33 cellular contexts compared by ENCODE assay signal in the genomic region with DNA sequence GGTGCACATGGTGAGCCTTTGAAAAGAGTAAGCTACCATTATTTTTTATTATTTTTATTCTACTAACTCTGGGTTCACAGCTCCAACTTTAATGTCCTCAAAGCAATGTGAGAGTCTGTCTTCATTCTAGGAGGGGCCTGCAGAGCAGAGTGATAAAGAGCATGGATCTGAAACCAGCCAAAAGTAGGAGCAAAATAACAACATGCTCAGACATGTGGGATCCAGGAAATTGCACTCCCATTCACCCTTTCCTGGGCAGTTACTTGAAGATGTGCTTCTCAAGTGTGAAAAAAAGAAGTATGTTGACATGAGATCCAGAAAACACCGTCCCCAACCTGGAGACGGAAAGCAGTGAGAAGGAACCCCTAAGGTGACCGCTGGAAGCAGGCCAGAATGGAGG. TPM values are rescaled to one million over a fixed set of nuclear protein-coding genes. Genes with fewer than 3 reads are reported as not detected.
"Had no signal": no experiment of that assay in that cellular context is flagged by ENCODE, and none has a peak within 500 bp of the region (broad histone marks: within the 10 kb centered on the region; RNA-seq: fewer than 3 reads in every experiment).

No MANE protein-coding gene starts in this region.

- H3K9me3 Mint-ChIP-seq: dendritic cell treated with granulocyte-macrophage colony-stimulating factor and Interleukin-4, amounts not matched to agents 40 ng/mL and 50 ng/mL, for 4 days; nephron; stimulated activated effector memory CD8-positive, alpha-beta T cell treated with anti-CD3 and anti-CD28 coated beads, Interleukin-12 subunit alpha, Interleukin-12 subunit beta, amount 100 ng/mL, for 72 hours had no signal

- H3K27ac ChIP-seq: colonic mucosa, esophagus squamous epithelium, prostate gland, right atrium auricular region, stomach, thyroid gland, vagina had no signal

- H3K4me1 ChIP-seq: colonic mucosa, esophagus squamous epithelium, prostate gland, right atrium auricular region, stomach, thyroid gland, vagina had no signal

- H3K9me3 ChIP-seq: colonic mucosa, esophagus squamous epithelium, prostate gland, right atrium auricular region, stomach, thyroid gland, vagina had no signal

- H3K4me1 Mint-ChIP-seq: immature natural killer cell; naive thymus-derived CD4-positive, alpha-beta T cell; nephron; stimulated activated effector memory CD8-positive, alpha-beta T cell treated with anti-CD3 and anti-CD28 coated beads, Interleukin-12 subunit alpha, Interleukin-12 subunit beta, amount 100 ng/mL, for 72 hours had no signal

- H3K27me3 ChIP-seq: colonic mucosa, right atrium auricular region, thyroid gland, vagina had no signal

- H3K36me3 ChIP-seq: colonic mucosa, esophagus squamous epithelium, prostate gland, right atrium auricular region, stomach, thyroid gland, vagina had no signal

- DNase-seq: colonic mucosa; effector CD8-positive, alpha-beta T cell; erythroblast; esophagus squamous epithelium; hypothalamus; immature natural killer cell; islet precursor cell; left ventricle myocardium superior; mesenchymal stem cell; midbrain; naive thymus-derived CD4-positive, alpha-beta T cell; nucleus accumbens; stimulated activated CD4-positive, alpha-beta T cell treated with anti-CD3 and anti-CD28 coated beads, Interleukin-2, amount 100 ng/mL, for 24 hours; stimulated activated CD4-positive, alpha-beta T cell treated with anti-CD3 and anti-CD28 coated beads, Interleukin-4, amount 100 ng/mL, for 24 hours; stimulated activated naive CD4-positive, alpha-beta T cell treated with Interleukin-2 at 50 U/mL for 16 hours; stomach; thyroid gland; trophoblast cell had no signal

- H3K4me3 Mint-ChIP-seq: dendritic cell treated with granulocyte-macrophage colony-stimulating factor and Interleukin-4, amounts not matched to agents 40 ng/mL and 50 ng/mL, for 4 days; immature natural killer cell; naive thymus-derived CD4-positive, alpha-beta T cell; nephron; stimulated activated effector memory CD8-positive, alpha-beta T cell treated with anti-CD3 and anti-CD28 coated beads, Interleukin-12 subunit alpha, Interleukin-12 subunit beta, amount 100 ng/mL, for 72 hours had no signal

- H3K4me2 ChIP-seq: smooth muscle cell had no signal

- ATAC-seq: left ventricle myocardium superior; naive thymus-derived CD4-positive, alpha-beta T cell; sciatic nerve; stimulated activated effector memory CD8-positive, alpha-beta T cell treated with anti-CD3 and anti-CD28 coated beads, Interleukin-12 subunit alpha, Interleukin-12 subunit beta, amount 100 ng/mL, for 72 hours had no signal

- H3K4me3 ChIP-seq: colonic mucosa, esophagus squamous epithelium, lung, prostate gland, right atrium auricular region, smooth muscle cell, stomach, thyroid gland, vagina had no signal

- H3K36me3 Mint-ChIP-seq: immature natural killer cell; naive thymus-derived CD4-positive, alpha-beta T cell; stimulated activated effector memory CD8-positive, alpha-beta T cell treated with anti-CD3 and anti-CD28 coated beads, Interleukin-12 subunit alpha, Interleukin-12 subunit beta, amount 100 ng/mL, for 72 hours had no signal

- H3K27ac Mint-ChIP-seq: dendritic cell treated with granulocyte-macrophage colony-stimulating factor and Interleukin-4, amounts not matched to agents 40 ng/mL and 50 ng/mL, for 4 days; immature natural killer cell; naive thymus-derived CD4-positive, alpha-beta T cell; nephron; stimulated activated effector memory CD8-positive, alpha-beta T cell treated with anti-CD3 and anti-CD28 coated beads, Interleukin-12 subunit alpha, Interleukin-12 subunit beta, amount 100 ng/mL, for 72 hours had no signal

- FAIRE-seq: endothelial cell of umbilical vein, frontal cortex had no signal

RNA-seq across cellular contexts. Expression of gene LIN28A, which starts 8.7 kb away (rescaled TPM):
- total RNA-seq: endothelial cell of umbilical vein; esophagus squamous epithelium; frontal cortex; left ventricle myocardium superior; naive thymus-derived CD4-positive, alpha-beta T cell; osteocyte; right atrium auricular region; sciatic nerve; smooth muscle cell; stomach; subcutaneous adipose tissue; temporal lobe; thyroid gland; ureter; vagina had no signal
- polyA plus RNA-seq: immature natural killer cell; lung; naive thymus-derived CD4-positive, alpha-beta T cell; stomach had no signal

RNA-seq across cellular contexts. Expression of gene ZNF683, which starts 29.3 kb away (rescaled TPM):
- total RNA-seq: endothelial cell of umbilical vein, frontal cortex, left ventricle myocardium superior, osteocyte, right atrium auricular region, smooth muscle cell, subcutaneous adipose tissue, temporal lobe, vagina had no signal
- polyA plus RNA-seq: endothelial cell of umbilical vein; naive thymus-derived CD4-positive, alpha-beta T cell; smooth muscle cell had no signal

RNA-seq across cellular contexts. Expression of gene CRYBG2, which starts 48.0 kb away (rescaled TPM):
- total RNA-seq: endothelial cell of umbilical vein, left ventricle myocardium superior, osteocyte, right atrium auricular region, sciatic nerve, subcutaneous adipose tissue, thyroid gland had no signal
- polyA plus RNA-seq: endothelial cell of umbilical vein had no signal
